In genomic region chrX:47217852-47218279, GRCh38 we compare ENCODE assay signal across 8 cellular contexts. TPM values are rescaled to one million over a fixed set of nuclear protein-coding genes. Genes with fewer than 3 reads are reported as not detected.
DNase-seq lines count a peak whose midpoint lies in the region; ATAC-seq and TF ChIP-seq lines count a peak whose summit lies in the region.

No MANE protein-coding gene starts in this region.

- H3K4me1 Mint-ChIP-seq in endothelial cell (ENCODE audit: unreplicated experiment) (peaks cover 32% of the 10 kb centered on the region), mesothelial cell of epicardium (peaks cover 36% of the 10 kb centered on the region)

- H3K27me3 Mint-ChIP-seq in endothelial cell (ENCODE audit: unreplicated experiment) (peaks cover 19% of the 10 kb centered on the region), mesothelial cell of epicardium (ENCODE audit: low read depth) (no peaks in the 10 kb centered on the region)

- peak overlapping the region; percentile 95 for H3K27ac Mint-ChIP-seq in endothelial cell (ENCODE audit: unreplicated experiment)
- H3K27ac Mint-ChIP-seq in mesothelial cell of epicardium, result peak overlapping the region; percentile 99

- H3K36me3 ChIP-seq in NT2/D1 (ENCODE audit: insufficient read depth, insufficient read length, low read length), result peaks cover 69% of the 10 kb centered on the region

- DNase-seq in COR-L47 (lab: John Stamatoyannopoulos, UW) (peak; percentile 96), HUDEP-2 (lab: John Stamatoyannopoulos, UW; ENCODE audit: unreplicated experiment in 76 of 76) (peak in 75 of 76 experiments; percentile 47 to 98 (median 90)), NT2/D1 (ENCODE audit: low read depth, low spot score) (peak; percentile 95), endothelial cell (ENCODE audit: low spot score) (peak; percentile 82), mesothelial cell of epicardium (ENCODE audit: low spot score in 2 of 2, unreplicated experiment in 2 of 2) (peak; percentile 97 to 98)
- peak; percentile 91 for DNase-seq in activated CD8-positive, alpha-beta memory T cell treated with anti-CD3 and anti-CD28 coated beads, Interleukin-2, amount 50 U/mL, for 48 hours
- DNase-seq in stimulated activated CD8-positive, alpha-beta memory T cell treated with anti-CD3 and anti-CD28 coated beads, Interleukin-15, amount 100 ng/mL, for 4 hours (ENCODE audit: low read depth in 2 of 2), result peak; percentile 94 to 96

- H3K4me3 Mint-ChIP-seq in endothelial cell (ENCODE audit: unreplicated experiment) (peak overlapping the region; percentile 94), mesothelial cell of epicardium (peak overlapping the region; percentile 93)

- peak overlapping the region; percentile 89 for H3K4me3 ChIP-seq in NT2/D1 (ENCODE audit: insufficient read length, low read depth)

- H3K9me3 ChIP-seq in NT2/D1 (ENCODE audit: insufficient read depth, low read length), result no peaks in the 10 kb centered on the region

- peak overlapping the region; percentile 95 for H3K9ac ChIP-seq in NT2/D1 (ENCODE audit: insufficient read length, low read depth)

- H3K9me3 Mint-ChIP-seq in endothelial cell (ENCODE audit: unreplicated experiment) (no peaks in the 10 kb centered on the region), mesothelial cell of epicardium (no peaks in the 10 kb centered on the region)

- peaks cover 26% of the 10 kb centered on the region for H3K36me3 Mint-ChIP-seq in endothelial cell (ENCODE audit: low read depth, unreplicated experiment)
- peaks cover 31% of the 10 kb centered on the region for H3K36me3 Mint-ChIP-seq in mesothelial cell of epicardium

- ATAC-seq in GM21390 (IDR thresholded peaks at IDR 0.05; ENCODE audit: unreplicated experiment), result peak; percentile 89

- peaks cover 23% of the 10 kb centered on the region for H3K4me1 ChIP-seq in NT2/D1 (ENCODE audit: insufficient read depth, insufficient read length)

- H3K27me3 ChIP-seq in NT2/D1 (ENCODE audit: insufficient read depth, insufficient read length), result no peaks in the 10 kb centered on the region

- TF ChIP-seq CTCF in endothelial cell (IDR thresholded peaks at IDR 0.05; ENCODE audit: unreplicated experiment) (no peak), mesothelial cell of epicardium (IDR thresholded peaks at IDR 0.05; ENCODE audit: unreplicated experiment) (no peak)

RNA-seq across cellular contexts. Expression of gene CDK16, which starts 0.6 kb away (rescaled TPM):
- 103 TPM for total RNA-seq in endothelial cell (ENCODE audit: unreplicated experiment)
- total RNA-seq in mesothelial cell of epicardium, result 216 to 226 TPM (median 221 TPM) in 3 replicates

RNA-seq across cellular contexts. Expression of gene USP11, which starts 14.9 kb away (rescaled TPM):
- total RNA-seq in endothelial cell (ENCODE audit: unreplicated experiment) (72.5 TPM), mesothelial cell of epicardium (315 to 337 TPM (median 315 TPM) in 3 replicates)

RNA-seq across cellular contexts. Expression of gene UBA1, which starts 24.2 kb away (rescaled TPM):
- total RNA-seq in endothelial cell (ENCODE audit: unreplicated experiment) (246 TPM), mesothelial cell of epicardium (349 to 350 TPM (median 350 TPM) in 3 replicates)

Comparison
In these comparisons a context has a peak if more than half of its experiments do, and no peak if none do; other contexts are left out.
1. Peak in every context shown above with its lines: DNase-seq, ATAC-seq and H3K4me3 ChIP-seq.